ENCODE assay signal across 24 cellular contexts in genomic region chr1:246838118-246838456, GRCh38.
"Had no signal": no experiment of that assay in that cellular context is flagged by ENCODE, and none has a peak within 500 bp of the region (broad histone marks: within the 10 kb centered on the region; RNA-seq: fewer than 3 reads in every experiment).

No MANE protein-coding gene starts in this region.

- H3K4me3 Mint-ChIP-seq: activated CD4-positive, alpha-beta memory T cell treated with anti-CD3 and anti-CD28 coated beads, Interleukin-2, amount 10 ng/mL, durations not matched to agents 7 days and 5 days; activated CD4-positive, alpha-beta T cell treated with anti-CD3 and anti-CD28 coated beads, Interleukin-2, amount 10 ng/mL, durations not matched to agents 7 days and 5 days; activated naive CD4-positive, alpha-beta T cell treated with anti-CD3 and anti-CD28 coated beads, Interleukin-2, amount 50 U/mL, for 24 hours; activated naive CD8-positive, alpha-beta T cell treated with anti-CD3 and anti-CD28 coated beads, Interleukin-2, amount 50 U/mL, for 24 hours; activated T-cell treated with anti-CD3 and anti-CD28 coated beads, Interleukin-2, amount 50 U/mL, for 4 hours; endodermal cell; mesothelial cell of epicardium; naive B cell; nephron progenitor cell; WTC11 had no signal

- H3K4me1 Mint-ChIP-seq: activated CD4-positive, alpha-beta memory T cell treated with anti-CD3 and anti-CD28 coated beads, Interleukin-2, amount 10 ng/mL, durations not matched to agents 7 days and 5 days; activated CD4-positive, alpha-beta T cell treated with anti-CD3 and anti-CD28 coated beads, Interleukin-2, amount 10 ng/mL, durations not matched to agents 7 days and 5 days; endodermal cell; mesothelial cell of epicardium; nephron progenitor cell; WTC11 had no signal

- ATAC-seq: gastroesophageal sphincter, left cardiac atrium, sciatic nerve had no signal

- H3K4me3 ChIP-seq: gastroesophageal sphincter, skin epidermis, testis, transverse colon had no signal

- H3K27ac ChIP-seq: gastroesophageal sphincter, neutrophil, skin epidermis, testis, transverse colon had no signal

- H3K9me3 ChIP-seq: gastroesophageal sphincter, neutrophil, testis, transverse colon had no signal

- H3K27ac Mint-ChIP-seq: activated CD4-positive, alpha-beta memory T cell treated with anti-CD3 and anti-CD28 coated beads, Interleukin-2, amount 10 ng/mL, durations not matched to agents 7 days and 5 days; activated CD4-positive, alpha-beta T cell treated with anti-CD3 and anti-CD28 coated beads, Interleukin-2, amount 10 ng/mL, durations not matched to agents 7 days and 5 days; activated naive CD4-positive, alpha-beta T cell treated with anti-CD3 and anti-CD28 coated beads, Interleukin-2, amount 50 U/mL, for 24 hours; activated naive CD8-positive, alpha-beta T cell treated with anti-CD3 and anti-CD28 coated beads, Interleukin-2, amount 50 U/mL, for 24 hours; activated T-helper 2 cell treated with anti-CD3 and anti-CD28 coated beads, Interferon-gamma antibody, Interleukin-2, Interleukin-4, amounts not matched to agents 10 μg/mL and 5 μg/mL and 100 μg/mL, durations not matched to agents 14 hours and 24 hours and 36 hours; endodermal cell; naive B cell; nephron progenitor cell; WTC11 had no signal

- H3K27me3 ChIP-seq: gastroesophageal sphincter, neutrophil, testis, transverse colon had no signal

- DNase-seq: activated CD4-positive, alpha-beta memory T cell treated with anti-CD3 and anti-CD28 coated beads, Interleukin-2, amount 10 ng/mL, durations not matched to agents 7 days and 5 days; activated CD4-positive, alpha-beta T cell treated with anti-CD3 and anti-CD28 coated beads for 1 hour; activated CD4-positive, alpha-beta T cell treated with anti-CD3 and anti-CD28 coated beads, Interleukin-2, amount 10 ng/mL, durations not matched to agents 7 days and 5 days; activated naive CD8-positive, alpha-beta T cell treated with anti-CD3 and anti-CD28 coated beads, Interleukin-2, amount 50 U/mL, for 24 hours; activated T-cell treated with anti-CD3 and anti-CD28 coated beads, Interleukin-2, amount 50 U/mL, for 4 hours; central memory CD4-positive, alpha-beta T cell; endodermal cell; hippocampal formation; left cardiac atrium; naive B cell; nephron progenitor cell; stimulated activated CD4-positive, alpha-beta T cell treated with anti-CD3 and anti-CD28 coated beads, Interleukin-12 subunit alpha, Interleukin-12 subunit beta, amount 100 ng/mL, for 4 hours; stimulated activated CD4-positive, alpha-beta T cell treated with anti-CD3 and anti-CD28 coated beads, Interleukin-4, amount 100 ng/mL, for 1 hour; stimulated activated naive CD8-positive, alpha-beta T cell treated with anti-CD3 and anti-CD28 coated beads, Interleukin-15, Interleukin-2, amounts not matched to agents 100 U/mL and 50 U/mL, for 24 hours; testis; transverse colon had no signal

- H3K4me1 ChIP-seq: gastroesophageal sphincter, testis, transverse colon had no signal

- H3K9me3 Mint-ChIP-seq: activated CD4-positive, alpha-beta T cell treated with anti-CD3 and anti-CD28 coated beads, Interleukin-2, amount 10 ng/mL, durations not matched to agents 7 days and 5 days; activated naive CD4-positive, alpha-beta T cell treated with anti-CD3 and anti-CD28 coated beads, Interleukin-2, amount 50 U/mL, for 24 hours; activated naive CD8-positive, alpha-beta T cell treated with anti-CD3 and anti-CD28 coated beads, Interleukin-2, amount 50 U/mL, for 24 hours; activated T-cell treated with anti-CD3 and anti-CD28 coated beads, Interleukin-2, amount 50 U/mL, for 4 hours; activated T-helper 2 cell treated with anti-CD3 and anti-CD28 coated beads, Interferon-gamma antibody, Interleukin-2, Interleukin-4, amounts not matched to agents 10 μg/mL and 5 μg/mL and 100 μg/mL, durations not matched to agents 14 hours and 24 hours and 36 hours; mesothelial cell of epicardium; naive B cell; nephron progenitor cell had no signal

- H3K27me3 Mint-ChIP-seq: activated CD4-positive, alpha-beta memory T cell treated with anti-CD3 and anti-CD28 coated beads, Interleukin-2, amount 10 ng/mL, durations not matched to agents 7 days and 5 days; activated CD4-positive, alpha-beta T cell treated with anti-CD3 and anti-CD28 coated beads, Interleukin-2, amount 10 ng/mL, durations not matched to agents 7 days and 5 days; activated naive CD4-positive, alpha-beta T cell treated with anti-CD3 and anti-CD28 coated beads, Interleukin-2, amount 50 U/mL, for 24 hours; activated naive CD8-positive, alpha-beta T cell treated with anti-CD3 and anti-CD28 coated beads, Interleukin-2, amount 50 U/mL, for 24 hours; naive B cell had no signal
